Comparison of ENCODE assay signal across 21 cellular contexts in genomic region chr4:140654516-140654855, GRCh38.
DNase-seq lines count a peak whose midpoint lies in the region; ATAC-seq and TF ChIP-seq lines count a peak whose summit lies in the region.
"Had no signal": no experiment of that assay in that cellular context is flagged by ENCODE, and none has a peak within 500 bp of the region (broad histone marks: within the 10 kb centered on the region; RNA-seq: fewer than 3 reads in every experiment).

No MANE protein-coding gene starts in this region.

- intact Hi-C loops in spleen (cut with DNase I; ENCODE audit: low total_unique reads): no loop called here

- TF ChIP-seq POLR2A in spleen (IDR thresholded peaks at IDR 0.05): no peak

- H3K9me3 ChIP-seq in HUES48 (ENCODE audit: control insufficient read depth, insufficient read depth, low read length) (no peaks in the 10 kb centered on the region), spleen (no peaks in the 10 kb centered on the region)
- H3K9me3 ChIP-seq: sigmoid colon had no signal

- peaks cover 17% of the 10 kb centered on the region for H3K4me1 ChIP-seq in HUES48 (ENCODE audit: control insufficient read depth, insufficient read depth, low read length)
- H3K4me1 ChIP-seq in spleen: peaks cover 0 to 4% (median 0%) of the 10 kb centered on the region in 6 donors

- WGBS in spleen, 5 donors: 90 to 100% (median 98%) methylated on average over 1 of the region's 1 CpG

- no peak overlapping the region for H3K4me3 ChIP-seq in HUES48 (ENCODE audit: low read depth, low read length)
- no peak overlapping the region for H3K4me3 ChIP-seq in astrocyte of the spinal cord (ENCODE audit: low read depth, low read length)
- H3K4me3 ChIP-seq in spleen: no peak overlapping the region

- DNase-seq in astrocyte of the spinal cord (ENCODE audit: low read depth, low spot score) (peak; percentile 21), left lobe of liver (ENCODE audit: low spot score) (no peak), spleen (no peak), cerebellar nuclear complex (lab: John Stamatoyannopoulos, UW) (no peak), SW 1271 (lab: John Stamatoyannopoulos, UW) (no peak), NCI-H1048 (lab: John Stamatoyannopoulos, UW) (no peak)
- DNase-seq: activated CD4-positive, alpha-beta T cell treated with anti-CD3 and anti-CD28 coated beads for 36 hours; activated T-cell treated with anti-CD3 and anti-CD28 coated beads, Interleukin-2, amount 50 U/mL, for 72 hours; CD4-positive, alpha-beta T cell; DMS 273 treated with DMSO at 0.1 percent for 48 hours; left colon; midbrain; natural killer cell; NCI-H1092 treated with DMSO at 0.1 percent for 48 hours; NCI-H2029; NCI-H446; posterior cingulate gyrus; SHP77; sigmoid colon; T-cell had no signal

- H3K36me3 ChIP-seq in HUES48 (ENCODE audit: control insufficient read depth, insufficient read depth, low read length) (no peaks in the 10 kb centered on the region), spleen (peaks cover 0 to 96% (median 48%) of the 10 kb centered on the region in 6 donors)

- no peak overlapping the region for H3K9ac ChIP-seq in HUES48 (ENCODE audit: low read depth, low read length)

- ATAC-seq in left lobe of liver: peak; percentile 21
- ATAC-seq: activated CD4-positive, alpha-beta T cell treated with anti-CD3 and anti-CD28 coated beads for 36 hours; activated T-cell treated with anti-CD3 and anti-CD28 coated beads, Interleukin-2, amount 50 U/mL, for 72 hours; left colon; natural killer cell; T-cell had no signal

- H3K27me3 ChIP-seq in HUES48 (ENCODE audit: control insufficient read depth, insufficient read depth, low read length) (no peaks in the 10 kb centered on the region), spleen (replicated peaks in 1 of 7) (no peaks in the 10 kb centered on the region)
- H3K27me3 ChIP-seq: sigmoid colon had no signal

- H3K27ac ChIP-seq in HUES48 (ENCODE audit: low read depth, low read length) (peak overlapping the region; percentile 70), spleen (peak overlapping the region in 6 of 8 donors; percentile 33 to 84 (median 72))

- in situ Hi-C loops in astrocyte of the spinal cord (cut with HindIII; ENCODE audit: low sequenced_read_pairs): no loop called here

- TF ChIP-seq CTCF in astrocyte of the spinal cord (IDR thresholded peaks at IDR 0.05; ENCODE audit: low read depth, low read length): no peak
- no peak for TF ChIP-seq CTCF in spleen (IDR thresholded peaks at IDR 0.05 in 8 of 11, conservative IDR thresholded peaks at IDR 0.05 in 3 of 11)
